8 cellular contexts compared by ENCODE assay signal in genomic region chr10:103416436-103417147, GRCh38.
DNase-seq lines count a peak whose midpoint lies in the region; ATAC-seq and TF ChIP-seq lines count a peak whose summit lies in the region.

No MANE protein-coding gene starts in this region.

- H3K4me3 ChIP-seq in astrocyte of the spinal cord (ENCODE audit: low read depth, low read length): no peak overlapping the region

- ATAC-seq in HG02759 (IDR thresholded peaks at IDR 0.05; ENCODE audit: unreplicated experiment) (no peak), HG02973 (IDR thresholded peaks at IDR 0.05; ENCODE audit: unreplicated experiment) (no peak)

- in situ Hi-C loops in astrocyte of the spinal cord (cut with HindIII; ENCODE audit: low sequenced_read_pairs): no loop called here

- DNase-seq in DMS79 treated with DMSO at 0.1 percent for 48 hours (lab: John Stamatoyannopoulos, UW): peak; percentile 4
- DNase-seq in KG1 (lab: John Stamatoyannopoulos, UW): peak; percentile 43
- DNase-seq in SW480 (ENCODE audit: low spot score): peak; percentile 60
- peak; percentile 50 for DNase-seq in astrocyte of the spinal cord (ENCODE audit: low read depth, low spot score)
- DNase-seq in iPS-NIHi11 (ENCODE audit: low spot score): peak; percentile 51
- DNase-seq in stimulated activated CD4-positive, alpha-beta T cell treated with anti-CD3 and anti-CD28 coated beads, Interleukin-2, amount 100 ng/mL, for 24 hours: peak; percentile 47 to 53

- peak; percentile 46 for TF ChIP-seq CTCF in astrocyte of the spinal cord (IDR thresholded peaks at IDR 0.05; ENCODE audit: low read depth, low read length)

Comparison
In these comparisons a context has a peak if more than half of its experiments do, and no peak if none do; other contexts are left out.
1. DNase-seq: peak in every context shown above with its lines; median percentile 60 in SW480; 51 in iPS-NIHi11; 50 in astrocyte of the spinal cord; 50 in stimulated activated CD4-positive, alpha-beta T cell treated with anti-CD3 and anti-CD28 coated beads, Interleukin-2, amount 100 ng/mL, for 24 hours; 43 in KG1; 4 in DMS79 treated with DMSO at 0.1 percent for 48 hours.